In the genomic region with DNA sequence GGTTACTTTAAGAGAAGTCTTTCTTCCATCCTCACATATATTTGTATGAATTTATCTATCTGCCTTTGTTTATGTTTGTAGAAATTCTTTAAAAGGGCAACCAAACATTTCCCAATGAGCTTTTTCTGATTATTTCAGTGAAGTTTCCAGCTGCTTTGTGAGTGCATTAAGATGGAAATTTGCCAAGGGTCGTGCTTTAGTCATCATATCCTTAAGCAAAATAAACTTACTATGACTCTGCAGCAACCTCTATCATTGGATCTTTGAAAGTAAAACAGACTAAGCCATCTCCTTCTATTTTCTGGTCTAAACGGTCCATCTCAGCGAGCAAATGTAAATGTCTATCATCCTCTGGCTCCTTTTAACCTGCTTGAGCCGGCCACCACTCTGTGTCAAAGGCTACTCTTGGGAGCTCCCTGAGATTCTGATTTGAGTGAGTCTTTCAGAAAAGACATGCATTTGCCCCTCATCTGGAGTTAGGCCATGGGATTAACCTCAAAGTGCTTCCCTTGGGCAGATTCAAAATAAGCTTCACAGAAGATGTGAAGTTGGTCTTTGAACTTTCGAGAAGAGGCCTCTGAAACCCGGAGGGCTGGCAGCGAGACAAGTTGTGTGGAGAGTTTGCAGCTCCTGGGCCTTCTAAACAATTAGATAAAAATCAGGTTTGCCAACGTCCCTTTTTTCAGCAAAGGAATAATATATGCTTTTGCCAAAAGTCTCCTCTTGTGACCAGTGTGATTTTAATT, we compare ENCODE assay signal across 16 cellular contexts.
DNase-seq lines count a peak whose midpoint lies in the region; ATAC-seq and TF ChIP-seq lines count a peak whose summit lies in the region.
"Had no signal": no experiment of that assay in that cellular context is flagged by ENCODE, and none has a peak within 500 bp of the region (broad histone marks: within the 10 kb centered on the region; RNA-seq: fewer than 3 reads in every experiment).

No MANE protein-coding gene starts in this region.

- no peaks in the 10 kb centered on the region for H3K36me3 Mint-ChIP-seq in nephron (ENCODE audit: low read depth)
- H3K36me3 Mint-ChIP-seq: activated naive CD4-positive, alpha-beta T cell treated with anti-CD3 and anti-CD28 coated beads, Interleukin-2, amount 10 ng/mL, durations not matched to agents 7 days and 5 days had no signal

- H3K27ac Mint-ChIP-seq in nephron, result peak overlapping the region; percentile 56 to 89 (median 89)
- H3K27ac Mint-ChIP-seq: activated naive CD4-positive, alpha-beta T cell treated with anti-CD3 and anti-CD28 coated beads, Interleukin-2, amount 10 ng/mL, durations not matched to agents 7 days and 5 days; naive thymus-derived CD8-positive, alpha-beta T cell had no signal

- in situ Hi-C loops in brain microvascular endothelial cell (cut with HindIII; ENCODE audit: low pct_ligation_motif_present, low sequenced_read_pairs), result no loop called here

- no peaks in the 10 kb centered on the region for H3K9me3 ChIP-seq in MG63
- H3K9me3 ChIP-seq: gastrocnemius medialis, vagina had no signal

- no peaks in the 10 kb centered on the region for H3K36me3 ChIP-seq in MG63
- no peaks in the 10 kb centered on the region for H3K36me3 ChIP-seq in brain microvascular endothelial cell (replicated peaks)
- H3K36me3 ChIP-seq: gastrocnemius medialis, vagina had no signal

- ATAC-seq in HG03439 (IDR thresholded peaks at IDR 0.05; ENCODE audit: unreplicated experiment) (no peak), GM18868 (IDR thresholded peaks at IDR 0.05; ENCODE audit: unreplicated experiment) (no peak)
- ATAC-seq: gastrocnemius medialis; naive thymus-derived CD8-positive, alpha-beta T cell had no signal

- H3K27me3 Mint-ChIP-seq in nephron (ENCODE audit: low read depth), result peaks cover 7% of the 10 kb centered on the region
- H3K27me3 Mint-ChIP-seq: activated naive CD4-positive, alpha-beta T cell treated with anti-CD3 and anti-CD28 coated beads, Interleukin-2, amount 10 ng/mL, durations not matched to agents 7 days and 5 days had no signal

- H3K9me3 Mint-ChIP-seq in nephron, result no peaks in the 10 kb centered on the region

- TF ChIP-seq CTCF in AG04449 (IDR thresholded peaks at IDR 0.05; ENCODE audit: insufficient read depth, low read length, missing control alignments) (no peak), brain microvascular endothelial cell (IDR thresholded peaks at IDR 0.05; ENCODE audit: low read depth, low read length, missing control alignments) (no peak), nephron (IDR thresholded peaks at IDR 0.05; ENCODE audit: unreplicated experiment in 3 of 3) (no peak)

- peak overlapping the region in 1 of 3 experiments; percentile 9 for H3K4me3 Mint-ChIP-seq in nephron
- H3K4me3 Mint-ChIP-seq: activated naive CD4-positive, alpha-beta T cell treated with anti-CD3 and anti-CD28 coated beads, Interleukin-2, amount 10 ng/mL, durations not matched to agents 7 days and 5 days; naive thymus-derived CD8-positive, alpha-beta T cell had no signal

- POLR2A ChIA-PET in AG04449 (lab: Yijun Ruan, JAX), result no interaction called here

- no peak overlapping the region for H3K4me3 ChIP-seq in AG04449 (ENCODE audit: low read depth, low read length)
- H3K4me3 ChIP-seq in MG63, result no peak overlapping the region
- no peak overlapping the region for H3K4me3 ChIP-seq in brain microvascular endothelial cell (ENCODE audit: low read depth, low read length)
- H3K4me3 ChIP-seq: gastrocnemius medialis, vagina had no signal

- H3K27ac ChIP-seq in brain microvascular endothelial cell, result peak overlapping the region; percentile 75
- H3K27ac ChIP-seq: vagina had no signal

- DNase-seq in AG04449 (ENCODE audit: low read depth, low spot score) (peak; percentile 33), MG63 (peak; percentile 51), brain microvascular endothelial cell (peak; percentile 88), hippocampal formation (lab: John Stamatoyannopoulos, UW) (no peak), NCI-H2081 (lab: John Stamatoyannopoulos, UW) (no peak)
- DNase-seq: activated CD8-positive, alpha-beta memory T cell treated with anti-CD3 and anti-CD28 coated beads for 24 hours; activated naive CD4-positive, alpha-beta T cell treated with anti-CD3 and anti-CD28 coated beads, Interleukin-2, amount 10 ng/mL, durations not matched to agents 7 days and 5 days; AML-193; gastrocnemius medialis; kidney; naive thymus-derived CD8-positive, alpha-beta T cell; OCI-M1 had no signal

- peaks cover 48% of the 10 kb centered on the region for H3K4me1 Mint-ChIP-seq in nephron
- H3K4me1 Mint-ChIP-seq: activated naive CD4-positive, alpha-beta T cell treated with anti-CD3 and anti-CD28 coated beads, Interleukin-2, amount 10 ng/mL, durations not matched to agents 7 days and 5 days; naive thymus-derived CD8-positive, alpha-beta T cell had no signal

- CTCF ChIA-PET in AG04449 (lab: Yijun Ruan, JAX), result no interaction called here

- no peaks in the 10 kb centered on the region for H3K27me3 ChIP-seq in MG63
- no peaks in the 10 kb centered on the region for H3K27me3 ChIP-seq in brain microvascular endothelial cell (replicated peaks)
- H3K27me3 ChIP-seq: gastrocnemius medialis, vagina had no signal

Comparison
In these comparisons a context has a peak if more than half of its experiments do, and no peak if none do; other contexts are left out.
1. DNase-seq: peak in AG04449 (single experiment), MG63 (single experiment) and brain microvascular endothelial cell (single experiment); none in hippocampal formation (0 of 2) and NCI-H2081 (0 of 2).